ENCODE assay signal across 2 cellular contexts in genomic region chr10:29291561-29291960, GRCh38. TPM values are rescaled to one million over a fixed set of nuclear protein-coding genes. Genes with fewer than 3 reads are reported as not detected.
"Had no signal": no experiment of that assay in that cellular context is flagged by ENCODE, and none has a peak within 500 bp of the region (broad histone marks: within the 10 kb centered on the region; RNA-seq: fewer than 3 reads in every experiment).

No MANE protein-coding gene starts in this region.

RNA-seq across cellular contexts. Expression of gene LYZL1, which starts 2.7 kb away (rescaled TPM):
- total RNA-seq: G401, GM12878 had no signal
- polyA plus RNA-seq: GM12878 had no signal
